ENCODE assay signal across 8 cellular contexts in the genomic region with DNA sequence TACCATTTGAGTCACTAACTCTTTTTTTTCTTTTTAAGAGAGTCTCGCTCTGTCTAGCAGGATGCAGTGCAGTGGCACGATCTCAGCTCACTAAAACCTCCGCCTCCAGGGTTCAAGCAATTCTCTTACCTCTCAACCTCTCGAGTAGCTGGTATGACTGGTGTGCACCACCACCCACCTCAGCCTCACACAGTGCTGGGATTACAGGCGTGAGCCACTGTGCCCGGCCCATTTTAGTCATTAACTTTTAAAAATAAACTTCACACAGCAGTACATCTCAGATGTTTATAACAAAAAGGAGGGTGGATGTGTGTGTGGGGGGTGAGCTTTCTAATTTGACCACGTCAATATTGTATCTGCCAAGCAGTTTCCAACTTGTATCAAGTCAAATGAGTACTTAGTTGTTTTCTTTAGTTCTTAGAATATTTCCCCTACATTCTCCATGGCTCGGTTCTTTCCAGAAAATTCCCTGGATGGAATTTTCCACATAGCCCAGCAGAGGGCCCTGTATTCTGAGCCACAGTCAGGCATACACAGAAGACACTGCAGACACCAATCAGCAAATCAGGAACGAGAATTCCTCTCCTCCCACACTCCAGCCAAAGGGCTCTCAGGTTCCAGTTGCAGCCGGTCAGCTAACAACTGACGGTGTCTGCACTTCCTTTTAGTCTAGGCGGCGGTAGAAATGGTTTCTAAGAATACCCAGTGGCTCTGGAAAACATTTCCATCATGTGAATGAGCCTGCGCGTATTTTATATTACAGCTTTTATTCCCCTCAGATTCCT. TPM values are rescaled to one million over a fixed set of nuclear protein-coding genes. Genes with fewer than 3 reads are reported as not detected.
DNase-seq lines count a peak whose midpoint lies in the region; ATAC-seq, FAIRE-seq and TF ChIP-seq lines count a peak whose summit lies in the region.

No MANE protein-coding gene starts in this region.

- H3K27me3 Mint-ChIP-seq in stimulated activated naive CD8-positive, alpha-beta T cell treated with anti-CD3 and anti-CD28 coated beads, Interleukin-15, amount 100 ng/mL, for 72 hours: no peaks in the 10 kb centered on the region

- H3K27ac ChIP-seq in endothelial cell of umbilical vein (ENCODE audit: insufficient read depth, low read depth, low read length): peak overlapping the region; percentile 37
- H3K27ac ChIP-seq in tibial artery: peak overlapping the region; percentile 78 to 86

- no peaks in the 10 kb centered on the region for H4K20me1 ChIP-seq in endothelial cell of umbilical vein (replicated peaks; ENCODE audit: control insufficient read depth, extremely low read depth, insufficient read depth, low read length)

- FAIRE-seq in endothelial cell of umbilical vein (lab: Jason Lieb, UNC): peak; percentile 91

- intact Hi-C loops in endothelial cell of umbilical vein (cut with micrococcal nuclease) (loop anchor here (1.0 to 2.0 kb wide), 3 partner anchors 16 to 485 kb away; no protein-coding TSS in a partner anchor), tibial artery (cut with DNase I; ENCODE audit: low total_unique reads) (no loop called here)

- H3K4me3 ChIP-seq in endothelial cell of umbilical vein (replicated peaks in 1 of 3; ENCODE audit: insufficient read depth in 1 of 3, low read depth in 1 of 3, low read length in 3 of 3) (peak overlapping the region in 1 of 3 experiments; percentile 32), tibial artery (no peak overlapping the region)

- H3K36me3 ChIP-seq in endothelial cell of umbilical vein (ENCODE audit: control insufficient read depth in 2 of 2, extremely low read depth in 1 of 2, insufficient read depth in 2 of 2, low read length in 2 of 2) (no peaks in the 10 kb centered on the region), tibial artery (no peaks in the 10 kb centered on the region)

- no peaks in the 10 kb centered on the region for H3K9me3 Mint-ChIP-seq in stimulated activated naive CD8-positive, alpha-beta T cell treated with anti-CD3 and anti-CD28 coated beads, Interleukin-15, amount 100 ng/mL, for 72 hours

- no peak for ATAC-seq in stimulated activated naive CD8-positive, alpha-beta T cell treated with anti-CD3 and anti-CD28 coated beads, Interleukin-15, amount 100 ng/mL, for 72 hours

- no peak overlapping the region for H3K27ac Mint-ChIP-seq in stimulated activated naive CD8-positive, alpha-beta T cell treated with anti-CD3 and anti-CD28 coated beads, Interleukin-15, amount 100 ng/mL, for 72 hours

- POLR2A ChIA-PET in endothelial cell of umbilical vein (lab: Charles Lee): no interaction called here

- peak overlapping the region; percentile 51 for H3K4me2 ChIP-seq in endothelial cell of umbilical vein (ENCODE audit: insufficient read depth, low read length)

- dilution Hi-C loops in endothelial cell of umbilical vein (cut with MboI; ENCODE audit: extremely low pct_ligation_motif_present, low sequenced_read_pairs): no loop called here

- BruUV-seq in endothelial cell of umbilical vein (replicated peaks; lab: Mats Ljungman, UMichigan): no TSS peak

- H2AFZ ChIP-seq in endothelial cell of umbilical vein (ENCODE audit: low read depth, low read length): peak overlapping the region; percentile 74

- TF ChIP-seq CTCF in endothelial cell of umbilical vein (IDR thresholded peaks at IDR 0.05; ENCODE audit: extremely low read depth in 1 of 2, insufficient read depth in 1 of 2, low read depth in 1 of 2, low read length in 2 of 2) (peak; percentile 47 to 54), tibial artery (IDR thresholded peaks at IDR 0.05) (peak; percentile 46 to 61)

- H3K4me1 Mint-ChIP-seq in stimulated activated naive CD8-positive, alpha-beta T cell treated with anti-CD3 and anti-CD28 coated beads, Interleukin-15, amount 100 ng/mL, for 72 hours: no peaks in the 10 kb centered on the region

- TF ChIP-seq POLR2A in endothelial cell of umbilical vein (IDR thresholded peaks at IDR 0.05; ENCODE audit: low read depth, low read length): no peak

- H3K4me3 Mint-ChIP-seq in stimulated activated naive CD8-positive, alpha-beta T cell treated with anti-CD3 and anti-CD28 coated beads, Interleukin-15, amount 100 ng/mL, for 72 hours: no peak overlapping the region

- H3K79me2 ChIP-seq in endothelial cell of umbilical vein (ENCODE audit: control insufficient read depth, insufficient read depth, low read length): no peaks in the 10 kb centered on the region

- H3K9me1 ChIP-seq in endothelial cell of umbilical vein (replicated peaks; ENCODE audit: control insufficient read depth, extremely low read depth, insufficient read depth, low read length): no peaks in the 10 kb centered on the region

- peak overlapping the region; percentile 31 for H3K9ac ChIP-seq in endothelial cell of umbilical vein (replicated peaks; ENCODE audit: extremely low read depth, insufficient read depth, low read length)

- H3K4me1 ChIP-seq in endothelial cell of umbilical vein (ENCODE audit: control insufficient read depth, extremely low read depth, insufficient read depth, low read length): peaks cover 4% of the 10 kb centered on the region
- peaks cover 0 to 21% (median 1%) of the 10 kb centered on the region in 4 donors for H3K4me1 ChIP-seq in tibial artery

- CTCF ChIA-PET in endothelial cell of umbilical vein (lab: Charles Lee): interaction anchor here (0.8 to 2.6 kb wide), 11 partner anchors 8 to 486 kb away, joined by 3 to 13 read pairs (median 4); a partner anchor contains a TSS

- H3K27me3 ChIP-seq in endothelial cell of umbilical vein (ENCODE audit: control insufficient read depth in 2 of 2, insufficient read depth in 2 of 2, low read length in 2 of 2) (no peaks in the 10 kb centered on the region), tibial artery (no peaks in the 10 kb centered on the region)

- DNase-seq in EL (peak; percentile 86), MV-4-11 (lab: John Stamatoyannopoulos, UW) (peak; percentile 75), SHP77 treated with DMSO at 0.1 percent for 48 hours (lab: John Stamatoyannopoulos, UW) (peak; percentile 76), endothelial cell of umbilical vein (ENCODE audit: low read depth, low spot score) (peak; percentile 92), lung microvascular endothelial cell (ENCODE audit: low read depth in 2 of 2) (peak; percentile 92 to 93), tibial artery (peak; percentile 75 to 89), cortex of kidney (lab: John Stamatoyannopoulos, UW) (no peak)
- DNase-seq in stimulated activated naive CD8-positive, alpha-beta T cell treated with anti-CD3 and anti-CD28 coated beads, Interleukin-15, amount 100 ng/mL, for 72 hours: no peak

- H3K9me3 ChIP-seq in endothelial cell of umbilical vein (replicated peaks; ENCODE audit: control insufficient read depth, insufficient read depth, low read length) (no peaks in the 10 kb centered on the region), tibial artery (no peaks in the 10 kb centered on the region)

TF ChIP-seq in endothelial cell of umbilical vein, 7 proteins besides CTCF, POLR2A, EP300 and RAD21:
- no peak for TF ChIP-seq MYC (IDR thresholded peaks at IDR 0.05; ENCODE audit: low read depth, low read length)
- TF ChIP-seq, protein P1, sequence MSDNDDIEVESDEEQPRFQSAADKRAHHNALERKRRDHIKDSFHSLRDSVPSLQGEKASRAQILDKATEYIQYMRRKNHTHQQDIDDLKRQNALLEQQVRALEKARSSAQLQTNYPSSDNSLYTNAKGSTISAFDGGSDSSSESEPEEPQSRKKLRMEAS (IDR thresholded peaks at IDR 0.05; ENCODE audit: insufficient read depth, insufficient read length): no peak
- no peak for TF ChIP-seq FOS (IDR thresholded peaks at IDR 0.05; ENCODE audit: borderline replicate concordance, insufficient read depth, low read length)
- TF ChIP-seq POLR2AphosphoS5 (IDR thresholded peaks at IDR 0.05; ENCODE audit: insufficient read depth, low read depth, low read length): no peak
- no peak for TF ChIP-seq JUN (IDR thresholded peaks at IDR 0.05; ENCODE audit: borderline replicate concordance, insufficient read depth, insufficient read length, low read depth)
- TF ChIP-seq GATA2 (IDR thresholded peaks at IDR 0.05; ENCODE audit: insufficient read depth, insufficient read length, low read depth, low read length): no peak
- no peak for TF ChIP-seq EZH2 (IDR thresholded peaks at IDR 0.05; ENCODE audit: borderline replicate concordance, low read depth, low read length, severe bottlenecking)

RNA-seq across cellular contexts. Expression of a gene that starts 20.1 kb away (rescaled TPM):
- total RNA-seq in endothelial cell of umbilical vein: 58.6 and 62.7 TPM in 2 replicates
- polyA plus RNA-seq in endothelial cell of umbilical vein: 69.5 and 77.2 TPM in 2 replicates
- polyA plus RNA-seq in endothelial cell of umbilical vein (2011; cell fraction: cytosol; rRNA removed): 48.2 and 52.2 TPM in 2 replicates
- polyA plus RNA-seq in endothelial cell of umbilical vein (2011; cell fraction: nucleus; rRNA removed): 152 and 156 TPM in 2 replicates
- polyA plus RNA-seq in endothelial cell of umbilical vein (2012): 33.4 and 42.8 TPM in 2 replicates
- 65.5 and 67.1 TPM in 2 replicates for polyA minus RNA-seq in endothelial cell of umbilical vein
- polyA minus RNA-seq in endothelial cell of umbilical vein (2011; cell fraction: cytosol; rRNA and poly(A)+ RNA removed): 42.3 TPM
- polyA minus RNA-seq in endothelial cell of umbilical vein (2011; cell fraction: nucleus; rRNA and poly(A)+ RNA removed): 53.1 and 70.5 TPM in 2 replicates
- 7.4 and 12.9 TPM in 2 replicates for total RNA-seq in lung microvascular endothelial cell

RNA-seq across cellular contexts. Expression of a gene that starts 41.3 kb away (rescaled TPM):
- total RNA-seq in endothelial cell of umbilical vein (104 and 124 TPM in 2 replicates), lung microvascular endothelial cell (74.8 and 80.8 TPM in 2 replicates)
- polyA plus RNA-seq in endothelial cell of umbilical vein: 277 and 382 TPM in 2 replicates
- polyA plus RNA-seq in endothelial cell of umbilical vein (2011; cell fraction: cytosol; rRNA removed): 197 and 232 TPM in 2 replicates
- polyA plus RNA-seq in endothelial cell of umbilical vein (2011; cell fraction: nucleus; rRNA removed): 55.3 and 78.8 TPM in 2 replicates
- polyA plus RNA-seq in endothelial cell of umbilical vein (2012): 219 and 355 TPM in 2 replicates
- 248 and 254 TPM in 2 replicates for polyA minus RNA-seq in endothelial cell of umbilical vein
- polyA minus RNA-seq in endothelial cell of umbilical vein (2011; cell fraction: cytosol; rRNA and poly(A)+ RNA removed): 279 TPM
- polyA minus RNA-seq in endothelial cell of umbilical vein (2011; cell fraction: nucleus; rRNA and poly(A)+ RNA removed): 21.3 and 29.0 TPM in 2 replicates

RNA-seq across cellular contexts. Expression of a gene that starts 57.9 kb away (rescaled TPM):
- total RNA-seq in endothelial cell of umbilical vein (7.5 TPM in 2 replicates), lung microvascular endothelial cell (5.2 and 5.8 TPM in 2 replicates)
- 2.1 and 2.9 TPM in 2 replicates for polyA plus RNA-seq in endothelial cell of umbilical vein
- polyA plus RNA-seq in endothelial cell of umbilical vein (2011; cell fraction: cytosol; rRNA removed): 3.4 and 3.8 TPM in 2 replicates
- 8.3 and 10.3 TPM in 2 replicates for polyA plus RNA-seq in endothelial cell of umbilical vein (2011; cell fraction: nucleus; rRNA removed)
- polyA plus RNA-seq in endothelial cell of umbilical vein (2012): 3.8 and 4.0 TPM in 2 replicates
- polyA minus RNA-seq in endothelial cell of umbilical vein: 4.7 and 11.8 TPM in 2 replicates
- polyA minus RNA-seq in endothelial cell of umbilical vein (2011; cell fraction: cytosol; rRNA and poly(A)+ RNA removed): 11.5 TPM
- 6.0 and 6.1 TPM in 2 replicates for polyA minus RNA-seq in endothelial cell of umbilical vein (2011; cell fraction: nucleus; rRNA and poly(A)+ RNA removed)

Comparison
In these comparisons a context has a peak if more than half of its experiments do, and no peak if none do; other contexts are left out.
1. DNase-seq: peak in EL (single experiment), MV-4-11 (single experiment), SHP77 treated with DMSO at 0.1 percent for 48 hours (single experiment), endothelial cell of umbilical vein (single experiment), lung microvascular endothelial cell (2 of 2) and tibial artery (2 of 2); none in stimulated activated naive CD8-positive, alpha-beta T cell treated with anti-CD3 and anti-CD28 coated beads, Interleukin-15, amount 100 ng/mL, for 72 hours (0 of 2) and cortex of kidney (single experiment).